19 cellular contexts compared by ENCODE assay signal in genomic region chr2:9805435-9806297, GRCh38. TPM values are rescaled to one million over a fixed set of nuclear protein-coding genes. Genes with fewer than 3 reads are reported as not detected.
DNase-seq lines count a peak whose midpoint lies in the region; ATAC-seq and TF ChIP-seq lines count a peak whose summit lies in the region.
"Had no signal": no experiment of that assay in that cellular context is flagged by ENCODE, and none has a peak within 500 bp of the region (broad histone marks: within the 10 kb centered on the region; RNA-seq: fewer than 3 reads in every experiment).

No MANE protein-coding gene starts in this region.

- 41 to 54% methylated on average over 4 to 8 of the region's 8 CpGs for WGBS in gastroesophageal sphincter (ENCODE audit: low coverage in 1 of 2), 2 donors
- 70 to 84% (median 74%) methylated on average over 8 of the region's 8 CpGs for WGBS in spleen, 5 donors

- intact Hi-C loops in activated B cell treated with CpG ODN at 0.5 μM for 24 hours (cut with micrococcal nuclease) (no loop called here), spleen (cut with DNase I; ENCODE audit: low total_unique reads) (no loop called here), upper lobe of right lung (cut with DNase I) (no loop called here)

- no peak overlapping the region for H3K27ac ChIP-seq in gastroesophageal sphincter
- no peak overlapping the region for H3K27ac ChIP-seq in spleen
- H3K27ac ChIP-seq in upper lobe of right lung, result no peak overlapping the region
- H3K27ac ChIP-seq: adrenal gland, neural progenitor cell had no signal

- no peak for TF ChIP-seq EP300 in gastroesophageal sphincter (IDR thresholded peaks at IDR 0.05)

- POLR2A ChIA-PET in activated B cell treated with CpG ODN at 0.5 μM for 24 hours (lab: Charles Lee), result no interaction called here

- H3K9me3 Mint-ChIP-seq in activated B cell treated with CpG ODN at 0.5 μM for 24 hours, result no peaks in the 10 kb centered on the region
- H3K9me3 Mint-ChIP-seq: activated CD4-positive, alpha-beta T cell treated with anti-CD3 and anti-CD28 coated beads, Interleukin-2, amount 10 ng/mL, durations not matched to agents 24 days and 14 days; activated T-cell treated with anti-CD3 and anti-CD28 coated beads, Interleukin-2, amount 50 U/mL, for 4 hours; GM23338; neural progenitor cell had no signal

- H3K4me3 ChIP-seq in gastroesophageal sphincter, result no peak overlapping the region
- no peak overlapping the region for H3K4me3 ChIP-seq in spleen
- H3K4me3 ChIP-seq in upper lobe of right lung, result no peak overlapping the region
- H3K4me3 ChIP-seq: adrenal gland, GM23338, lung, neural progenitor cell had no signal

- H3K36me3 ChIP-seq in gastroesophageal sphincter (no peaks in the 10 kb centered on the region), spleen (no peaks in the 10 kb centered on the region), upper lobe of right lung (no peaks in the 10 kb centered on the region)
- H3K36me3 ChIP-seq: adrenal gland, neural progenitor cell had no signal

- ATAC-seq in activated B cell treated with CpG ODN at 0.5 μM for 24 hours (ENCODE audit: low read depth), result no peak
- peak; percentile 50 for ATAC-seq in gastroesophageal sphincter
- no peak for ATAC-seq in upper lobe of right lung
- ATAC-seq: activated T-cell treated with anti-CD3 and anti-CD28 coated beads, Interleukin-2, amount 50 U/mL, for 4 hours; esophagus mucosa; GM23338 had no signal

- peak; percentile 37 for DNase-seq in activated effector memory CD4-positive, alpha-beta T cell treated with anti-CD3 and anti-CD28 coated beads, Interleukin-2, amount 50 U/mL, for 16 hours
- no peak for DNase-seq in activated effector memory CD4-positive, alpha-beta T cell treated with Interleukin-2 at 50 U/mL for 16 hours
- DNase-seq in activated B cell treated with CpG ODN at 0.5 μM for 24 hours (peak; percentile 6), spleen (peak; percentile 43), GM20000 (ENCODE audit: low spot score) (no peak), upper lobe of right lung (no peak), SK-N-DZ (ENCODE audit: low spot score) (no peak)
- DNase-seq: ACHN; activated CD4-positive, alpha-beta T cell treated with anti-CD3 and anti-CD28 coated beads, Interleukin-2, amount 10 ng/mL, durations not matched to agents 24 days and 14 days; activated T-cell treated with anti-CD3 and anti-CD28 coated beads, Interleukin-2, amount 50 U/mL, for 4 hours; KG1; NCI-H146; stimulated activated naive CD4-positive, alpha-beta T cell treated with Interleukin-2 at 50 U/mL for 16 hours had no signal

- H3K4me1 Mint-ChIP-seq in activated B cell treated with CpG ODN at 0.5 μM for 24 hours, result peaks cover 4% of the 10 kb centered on the region

- H3K4me3 Mint-ChIP-seq in activated B cell treated with CpG ODN at 0.5 μM for 24 hours, result no peak overlapping the region
- H3K4me3 Mint-ChIP-seq: activated CD4-positive, alpha-beta T cell treated with anti-CD3 and anti-CD28 coated beads, Interleukin-2, amount 10 ng/mL, durations not matched to agents 24 days and 14 days; activated T-cell treated with anti-CD3 and anti-CD28 coated beads, Interleukin-2, amount 50 U/mL, for 4 hours; GM23338; neural progenitor cell had no signal

- CTCF ChIA-PET in activated B cell treated with CpG ODN at 0.5 μM for 24 hours (lab: Charles Lee), result no interaction called here

- H3K9me3 ChIP-seq in gastroesophageal sphincter (no peaks in the 10 kb centered on the region), spleen (peaks cover 0 to 5% (median 0%) of the 10 kb centered on the region in 8 donors), upper lobe of right lung (no peaks in the 10 kb centered on the region)
- H3K9me3 ChIP-seq: adrenal gland had no signal

- TF ChIP-seq CTCF in activated B cell treated with CpG ODN at 0.5 μM for 24 hours (IDR thresholded peaks at IDR 0.05), result no peak
- TF ChIP-seq CTCF in gastroesophageal sphincter (IDR thresholded peaks at IDR 0.05), result no peak
- TF ChIP-seq CTCF in spleen (IDR thresholded peaks at IDR 0.05 in 8 of 11, conservative IDR thresholded peaks at IDR 0.05 in 3 of 11), result no peak
- no peak for TF ChIP-seq CTCF in GM20000 (IDR thresholded peaks at IDR 0.05; ENCODE audit: extremely low read depth, missing control alignments)
- no peak for TF ChIP-seq CTCF in upper lobe of right lung (IDR thresholded peaks at IDR 0.05)

- H3K27me3 ChIP-seq in gastroesophageal sphincter (no peaks in the 10 kb centered on the region), spleen (replicated peaks in 1 of 7) (no peaks in the 10 kb centered on the region), upper lobe of right lung (no peaks in the 10 kb centered on the region)
- H3K27me3 ChIP-seq: adrenal gland, neural progenitor cell had no signal

- H3K36me3 Mint-ChIP-seq in activated B cell treated with CpG ODN at 0.5 μM for 24 hours (ENCODE audit: low read depth), result no peaks in the 10 kb centered on the region
- H3K36me3 Mint-ChIP-seq: neural progenitor cell had no signal

- H3K4me1 ChIP-seq in gastroesophageal sphincter (peaks cover 0 to 32% (median 5%) of the 10 kb centered on the region in 3 donors), spleen (peaks cover 0 to 10% (median 4%) of the 10 kb centered on the region in 6 donors), upper lobe of right lung (no peaks in the 10 kb centered on the region)
- H3K4me1 ChIP-seq: adrenal gland had no signal

- peaks cover 9% of the 10 kb centered on the region for H3K27me3 Mint-ChIP-seq in activated B cell treated with CpG ODN at 0.5 μM for 24 hours

- TF ChIP-seq POLR2A in gastroesophageal sphincter (IDR thresholded peaks at IDR 0.05) (no peak), spleen (IDR thresholded peaks at IDR 0.05) (no peak)

- no peak overlapping the region for H3K27ac Mint-ChIP-seq in activated B cell treated with CpG ODN at 0.5 μM for 24 hours
- H3K27ac Mint-ChIP-seq: activated CD4-positive, alpha-beta T cell treated with anti-CD3 and anti-CD28 coated beads, Interleukin-2, amount 10 ng/mL, durations not matched to agents 24 days and 14 days; GM23338; neural progenitor cell had no signal

RNA-seq across cellular contexts. Expression of gene TAF1B, which starts 37.6 kb away (rescaled TPM):
- total RNA-seq in activated B cell treated with CpG ODN at 0.5 μM for 24 hours (26.4 and 28.7 TPM in 2 replicates), gastroesophageal sphincter (10 to 100 TPM in 1 of 4 donors, 1 to 10 TPM in 3; 6.2 to 15.6 (median 8.5) TPM), spleen (10 to 100 TPM; 11.5 to 26.5 (median 19.1) TPM), upper lobe of right lung (19.5 TPM)
- 1 to 10 TPM; 3.8 to 5.3 (median 4.2) TPM for polyA plus RNA-seq in spleen
- 20.0 and 38.3 TPM in 2 replicates for polyA plus RNA-seq in SK-N-DZ (2014; cell fraction: cytosol; rRNA removed)
- polyA plus RNA-seq in SK-N-DZ (2014; cell fraction: nucleus; rRNA removed), result 34.7 and 53.5 TPM in 2 replicates

Comparison
In these comparisons a context has a peak if more than half of its experiments do, and no peak if none do; other contexts are left out.
1. DNase-seq: peak in activated effector memory CD4-positive, alpha-beta T cell treated with anti-CD3 and anti-CD28 coated beads, Interleukin-2, amount 50 U/mL, for 16 hours (single experiment), activated B cell treated with CpG ODN at 0.5 μM for 24 hours (single experiment) and spleen (single experiment); none in activated effector memory CD4-positive, alpha-beta T cell treated with Interleukin-2 at 50 U/mL for 16 hours (single experiment), GM20000 (single experiment), upper lobe of right lung (single experiment) and SK-N-DZ (single experiment).